In the genomic region with DNA sequence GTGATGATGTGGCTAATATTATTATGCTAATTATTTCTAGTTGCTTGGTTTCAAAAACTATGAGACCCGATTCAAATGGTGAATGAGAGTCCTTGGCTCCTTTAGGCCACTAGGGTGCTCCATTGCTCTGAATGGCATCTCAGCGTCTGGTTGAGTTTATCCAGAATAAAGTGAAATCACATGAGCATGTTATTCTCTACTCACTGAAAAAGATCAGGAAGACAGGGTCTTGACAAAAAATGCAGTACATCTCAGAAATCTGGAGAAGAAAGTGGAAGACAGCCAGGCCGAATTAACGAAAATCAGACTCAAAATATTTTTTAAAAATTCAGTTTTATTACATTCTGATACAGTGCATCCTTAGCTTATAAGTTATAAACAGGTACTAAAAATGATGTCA, we compare ENCODE assay signal across 1 cellular context.
TF ChIP-seq lines count a peak whose summit lies in the region.

No MANE protein-coding gene starts in this region.

TF ChIP-seq in Ishikawa, 13 proteins besides CTCF, POLR2A, EP300 and RAD21 (continued from another document):
- TF ChIP-seq TAF1 (IDR thresholded peaks at IDR 0.05; ENCODE audit: low read depth): no peak
TF ChIP-seq in Ishikawa: peak in this region for 0.
